In genomic region chr4:5009796-5010195, GRCh38 we compare ENCODE assay signal across 36 cellular contexts. TPM values are rescaled to one million over a fixed set of nuclear protein-coding genes. Genes with fewer than 3 reads are reported as not detected.
"Had no signal": no experiment of that assay in that cellular context is flagged by ENCODE, and none has a peak within 500 bp of the region (broad histone marks: within the 10 kb centered on the region; RNA-seq: fewer than 3 reads in every experiment).

No MANE protein-coding gene starts in this region.

- H3K4me3 ChIP-seq: coronary artery, esophagus squamous epithelium, gastroesophageal sphincter, heart right ventricle had no signal

- H3K27me3 ChIP-seq: brain microvascular endothelial cell had no signal

- H3K9me3 ChIP-seq: esophagus squamous epithelium, gastroesophageal sphincter, heart right ventricle had no signal

- H3K4me1 ChIP-seq: esophagus squamous epithelium, gastroesophageal sphincter, heart right ventricle had no signal

- ATAC-seq: activated CD4-positive, alpha-beta T cell treated with anti-CD3 and anti-CD28 coated beads for 36 hours; activated CD8-positive, alpha-beta memory T cell treated with anti-CD3 and anti-CD28 coated beads, Interleukin-2, amount 10 ng/mL, durations not matched to agents 7 days and 5 days; activated CD8-positive, alpha-beta T cell treated with anti-CD3 and anti-CD28 coated beads, Interleukin-2, amount 10 ng/mL, durations not matched to agents 7 days and 5 days; activated naive CD4-positive, alpha-beta T cell treated with anti-CD3 and anti-CD28 coated beads, Interleukin-2, amount 50 U/mL, for 72 hours; effector memory CD8-positive, alpha-beta T cell; gastroesophageal sphincter; heart right ventricle had no signal

- H3K27ac ChIP-seq: brain microvascular endothelial cell, coronary artery, epithelial cell of prostate, esophagus squamous epithelium, gastroesophageal sphincter, heart right ventricle had no signal

- DNase-seq: activated CD4-positive, alpha-beta memory T cell treated with anti-CD3 and anti-CD28 coated beads for 36 hours; activated CD4-positive, alpha-beta T cell treated with anti-CD3 and anti-CD28 coated beads for 36 hours; activated CD4-positive, alpha-beta T cell treated with anti-CD3 and anti-CD28 coated beads, Interleukin-2, amount 10 ng/mL, durations not matched to agents 24 days and 14 days; activated CD4-positive, CD25-positive, alpha-beta regulatory T cell; activated CD4-positive, CD25-positive, alpha-beta regulatory T cell treated with anti-CD3 and anti-CD28 coated beads, Interleukin-2, amount 50 U/mL, for 72 hours; activated CD8-positive, alpha-beta memory T cell treated with anti-CD3 and anti-CD28 coated beads, Interleukin-2, amount 10 ng/mL, durations not matched to agents 7 days and 5 days; activated CD8-positive, alpha-beta memory T cell treated with anti-CD3 and anti-CD28 coated beads, Interleukin-2, amount 50 U/mL, for 4 hours; activated CD8-positive, alpha-beta T cell treated with anti-CD3 and anti-CD28 coated beads, Interleukin-2, amount 10 ng/mL, durations not matched to agents 7 days and 5 days; activated effector memory CD4-positive, alpha-beta T cell treated with anti-CD3 and anti-CD28 coated beads, Interleukin-2, amount 50 U/mL, for 16 hours; activated naive CD4-positive, alpha-beta T cell; activated naive CD4-positive, alpha-beta T cell treated with anti-CD3 and anti-CD28 coated beads, Interleukin-2, amount 10 ng/mL, durations not matched to agents 7 days and 5 days; activated naive CD8-positive, alpha-beta T cell treated with anti-CD3 and anti-CD28 coated beads, Interleukin-2, amount 10 ng/mL, durations not matched to agents 7 days and 5 days; activated T-cell treated with anti-CD3 and anti-CD28 coated beads, Interleukin-2, amount 50 U/mL, for 1 hour; activated T-cell treated with anti-CD3 and anti-CD28 coated beads, Interleukin-2, amount 50 U/mL, for 48 hours; amniotic stem cell; anterior cingulate cortex; brain microvascular endothelial cell; dermis blood vessel endothelial cell; effector CD4-positive, alpha-beta T cell; effector memory CD8-positive, alpha-beta T cell; esophagus squamous epithelium; foreskin melanocyte; heart right ventricle; T-helper 2 cell had no signal

- FAIRE-seq: astrocyte, bronchial epithelial cell, endothelial cell of umbilical vein had no signal

- H3K36me3 ChIP-seq: brain microvascular endothelial cell, esophagus squamous epithelium, gastroesophageal sphincter, heart right ventricle had no signal

RNA-seq across cellular contexts. Expression of gene CYTL1, which starts 9.5 kb away (rescaled TPM):
- total RNA-seq: activated CD4-positive, alpha-beta memory T cell treated with anti-CD3 and anti-CD28 coated beads for 36 hours; activated CD4-positive, alpha-beta T cell treated with anti-CD3 and anti-CD28 coated beads for 36 hours; activated CD4-positive, alpha-beta T cell treated with anti-CD3 and anti-CD28 coated beads, Interleukin-2, amount 10 ng/mL, durations not matched to agents 24 days and 14 days; activated CD8-positive, alpha-beta memory T cell treated with anti-CD3 and anti-CD28 coated beads for 36 hours; activated CD8-positive, alpha-beta memory T cell treated with anti-CD3 and anti-CD28 coated beads, Interleukin-2, amount 10 ng/mL, durations not matched to agents 7 days and 5 days; activated CD8-positive, alpha-beta T cell treated with anti-CD3 and anti-CD28 coated beads, Interleukin-2, amount 10 ng/mL, durations not matched to agents 7 days and 5 days; activated naive CD4-positive, alpha-beta T cell treated with anti-CD3 and anti-CD28 coated beads, Interleukin-2, amount 50 U/mL, for 72 hours; activated naive CD8-positive, alpha-beta T cell treated with anti-CD3 and anti-CD28 coated beads, Interleukin-2, amount 10 ng/mL, durations not matched to agents 7 days and 5 days; activated T-helper 1 cell treated with anti-CD3 and anti-CD28 coated beads, Interleukin-12 subunit alpha, Interleukin-12 subunit beta, Interleukin-2, Interleukin-4 antibody, amounts not matched to agents 30 ng/mL and 10 ng/mL and 1 ng/mL, durations not matched to agents 14 hours and 24 hours and 36 hours; activated T-helper 2 cell treated with anti-CD3 and anti-CD28 coated beads, Interferon-gamma antibody, Interleukin-2, Interleukin-4, amounts not matched to agents 10 μg/mL and 5 μg/mL and 100 μg/mL, durations not matched to agents 14 hours and 24 hours and 36 hours; bronchial epithelial cell; cardiac septum; T-helper 1 cell treated with Interleukin-12 subunit alpha and Interleukin-12 subunit beta and Interleukin-4 antibody, amounts not matched to agents 30 ng/mL and 1 ng/mL, for 36 hours had no signal

RNA-seq across cellular contexts. Expression of gene STK32B, which starts 41.5 kb away (rescaled TPM):
- total RNA-seq: activated CD4-positive, alpha-beta memory T cell treated with anti-CD3 and anti-CD28 coated beads for 36 hours; activated CD4-positive, alpha-beta T cell treated with anti-CD3 and anti-CD28 coated beads for 36 hours; activated CD4-positive, alpha-beta T cell treated with anti-CD3 and anti-CD28 coated beads, Interleukin-2, amount 10 ng/mL, durations not matched to agents 24 days and 14 days; activated CD8-positive, alpha-beta memory T cell treated with anti-CD3 and anti-CD28 coated beads for 36 hours; activated CD8-positive, alpha-beta memory T cell treated with anti-CD3 and anti-CD28 coated beads, Interleukin-2, amount 10 ng/mL, durations not matched to agents 7 days and 5 days; activated CD8-positive, alpha-beta T cell treated with anti-CD3 and anti-CD28 coated beads, Interleukin-2, amount 10 ng/mL, durations not matched to agents 7 days and 5 days; activated naive CD4-positive, alpha-beta T cell treated with anti-CD3 and anti-CD28 coated beads, Interleukin-2, amount 50 U/mL, for 72 hours; activated naive CD8-positive, alpha-beta T cell treated with anti-CD3 and anti-CD28 coated beads, Interleukin-2, amount 10 ng/mL, durations not matched to agents 7 days and 5 days; activated T-helper 1 cell treated with anti-CD3 and anti-CD28 coated beads, Interleukin-12 subunit alpha, Interleukin-12 subunit beta, Interleukin-2, Interleukin-4 antibody, amounts not matched to agents 30 ng/mL and 10 ng/mL and 1 ng/mL, durations not matched to agents 14 hours and 24 hours and 36 hours; activated T-helper 2 cell treated with anti-CD3 and anti-CD28 coated beads, Interferon-gamma antibody, Interleukin-2, Interleukin-4, amounts not matched to agents 10 μg/mL and 5 μg/mL and 100 μg/mL, durations not matched to agents 14 hours and 24 hours and 36 hours; T-helper 1 cell treated with Interleukin-12 subunit alpha and Interleukin-12 subunit beta and Interleukin-4 antibody, amounts not matched to agents 30 ng/mL and 1 ng/mL, for 36 hours had no signal
